In genomic region chr7:157809863-157810851, GRCh38 we compare ENCODE assay signal across 19 cellular contexts.
A peak's percentile ranks its signal among the peaks of the same experiment; 100 is the strongest.
DNase-seq lines count a peak whose midpoint lies in the region; ATAC-seq, FAIRE-seq and TF ChIP-seq lines count a peak whose summit lies in the region.
"Had no signal": no experiment of that assay in that cellular context is flagged by ENCODE, and none has a peak within 500 bp of the region (broad histone marks: within the 10 kb centered on the region; RNA-seq: fewer than 3 reads in every experiment).

No MANE protein-coding gene starts in this region.

- peak; percentile 68 for DNase-seq in Right ventricle myocardium inferior (ENCODE audit: missing footprints)
- DNase-seq in left ventricle myocardium inferior, result no peak
- DNase-seq in bronchial epithelial cell (ENCODE audit: low read depth), result no peak
- peak; percentile 33 for DNase-seq in lower lobe of right lung
- peak; percentile 53 for DNase-seq in upper lobe of right lung
- no peak for DNase-seq in activated CD4-positive, alpha-beta T cell treated with anti-CD3 and anti-CD28 coated beads for 48 hours
- DNase-seq: 8988T; AML-193; Caco-2; CD8-positive, alpha-beta memory T cell; DND-41; GDM1 had no signal

- no peaks in the 10 kb centered on the region for H3K36me3 ChIP-seq in left ventricle myocardium inferior
- no peaks in the 10 kb centered on the region for H3K36me3 ChIP-seq in bronchial epithelial cell (ENCODE audit: control insufficient read depth, insufficient read depth, low read length)
- H3K36me3 ChIP-seq in lower lobe of right lung, result no peaks in the 10 kb centered on the region
- no peaks in the 10 kb centered on the region for H3K36me3 ChIP-seq in upper lobe of right lung
- H3K36me3 ChIP-seq: BLaER1 had no signal

- intact Hi-C loops in Right ventricle myocardium inferior (cut with DNase I) (no loop called here), left ventricle myocardium inferior (cut with micrococcal nuclease) (no loop called here), lower lobe of right lung (cut with DNase I) (no loop called here), upper lobe of right lung (cut with DNase I) (no loop called here)

- H3K9me3 ChIP-seq in left ventricle myocardium inferior (replicated peaks) (peaks cover 9% of the 10 kb centered on the region), lower lobe of right lung (no peaks in the 10 kb centered on the region), upper lobe of right lung (no peaks in the 10 kb centered on the region)
- H3K9me3 ChIP-seq: Caco-2 had no signal

- no peaks in the 10 kb centered on the region for H3K4me1 ChIP-seq in left ventricle myocardium inferior
- H3K4me1 ChIP-seq in lower lobe of right lung, result no peaks in the 10 kb centered on the region
- no peaks in the 10 kb centered on the region for H3K4me1 ChIP-seq in upper lobe of right lung
- H3K4me1 ChIP-seq: BLaER1, Caco-2 had no signal

- H3K4me3 ChIP-seq in left ventricle myocardium inferior (no peak overlapping the region), bronchial epithelial cell (ENCODE audit: low read depth, low read length) (no peak overlapping the region), lower lobe of right lung (no peak overlapping the region), upper lobe of right lung (no peak overlapping the region)
- H3K4me3 ChIP-seq: BLaER1 had no signal

- peaks cover 16% of the 10 kb centered on the region for H3K27me3 ChIP-seq in left ventricle myocardium inferior (ENCODE audit: low read depth)
- H3K27me3 ChIP-seq in bronchial epithelial cell (ENCODE audit: control insufficient read depth, insufficient read depth, low read length), result no peaks in the 10 kb centered on the region
- H3K27me3 ChIP-seq in lower lobe of right lung (ENCODE audit: low read depth), result no peaks in the 10 kb centered on the region
- no peaks in the 10 kb centered on the region for H3K27me3 ChIP-seq in upper lobe of right lung
- H3K27me3 ChIP-seq: BLaER1 had no signal

- TF ChIP-seq CTCF in left ventricle myocardium inferior (IDR thresholded peaks at IDR 0.05; ENCODE audit: borderline replicate concordance) (no peak), bronchial epithelial cell (IDR thresholded peaks at IDR 0.05; ENCODE audit: insufficient read depth, low read length, severe bottlenecking) (no peak), lower lobe of right lung (IDR thresholded peaks at IDR 0.05) (no peak), upper lobe of right lung (IDR thresholded peaks at IDR 0.05) (no peak)

- H3K27ac ChIP-seq in left ventricle myocardium inferior (replicated peaks), result no peak overlapping the region
- no peak overlapping the region for H3K27ac ChIP-seq in lower lobe of right lung
- H3K27ac ChIP-seq in upper lobe of right lung, result no peak overlapping the region
- H3K27ac ChIP-seq: BLaER1 had no signal

- peak; percentile 40 for FAIRE-seq in bronchial epithelial cell (lab: Jason Lieb, UNC)
- FAIRE-seq: GM12892, GM19239, H54, HTR-8/SVneo had no signal

- ATAC-seq in Right ventricle myocardium inferior, result no peak
- no peak for ATAC-seq in lower lobe of right lung
- no peak for ATAC-seq in upper lobe of right lung
- no peak for ATAC-seq in GM21447 (IDR thresholded peaks at IDR 0.05; ENCODE audit: unreplicated experiment)
- ATAC-seq: HCT116 had no signal

Comparison
In these comparisons a context has a peak if more than half of its experiments do, and no peak if none do; other contexts are left out.
1. DNase-seq: peak in Right ventricle myocardium inferior (single experiment), lower lobe of right lung (single experiment) and upper lobe of right lung (single experiment); none in left ventricle myocardium inferior (single experiment), bronchial epithelial cell (single experiment) and activated CD4-positive, alpha-beta T cell treated with anti-CD3 and anti-CD28 coated beads for 48 hours (single experiment).